Comparison of ENCODE assay signal across 8 cellular contexts in the genomic region with DNA sequence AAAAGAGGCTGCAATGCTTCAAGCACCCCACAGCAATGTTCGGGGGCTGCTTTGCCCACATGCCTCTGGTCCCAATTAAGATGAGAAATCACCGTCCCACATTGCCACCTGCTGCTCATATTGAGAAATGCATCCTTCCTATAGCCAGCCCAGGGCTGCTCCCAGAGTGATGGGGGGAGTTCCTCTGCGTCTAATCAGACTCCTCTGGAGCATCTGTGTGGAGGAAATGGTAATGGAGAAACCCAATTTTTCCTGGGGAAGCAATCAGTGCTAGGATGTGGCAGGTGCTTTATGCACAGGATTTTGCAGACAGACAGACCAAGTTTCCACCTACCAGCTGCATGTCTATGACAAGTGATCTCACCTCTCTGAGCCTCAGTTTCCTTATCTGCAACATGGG. TPM values are rescaled to one million over a fixed set of nuclear protein-coding genes. Genes with fewer than 3 reads are reported as not detected.
DNase-seq lines count a peak whose midpoint lies in the region; ATAC-seq, FAIRE-seq and TF ChIP-seq lines count a peak whose summit lies in the region.

No MANE protein-coding gene starts in this region.

- H3K36me3 ChIP-seq in KMS-11 (ENCODE audit: insufficient read depth) (no peaks in the 10 kb centered on the region), Peyer's patch (no peaks in the 10 kb centered on the region), pancreas (no peaks in the 10 kb centered on the region), upper lobe of right lung (no peaks in the 10 kb centered on the region)

- peaks cover 14% of the 10 kb centered on the region for H3K36me3 Mint-ChIP-seq in activated T-helper 1 cell treated with anti-CD3 and anti-CD28 coated beads, Interleukin-12 subunit alpha, Interleukin-12 subunit beta, Interleukin-2, Interleukin-4 antibody, amounts not matched to agents 30 ng/mL and 10 ng/mL and 1 ng/mL, durations not matched to agents 14 hours and 24 hours and 36 hours (ENCODE audit: low read depth)

- peaks cover 20% of the 10 kb centered on the region for H3K27me3 Mint-ChIP-seq in activated T-helper 1 cell treated with anti-CD3 and anti-CD28 coated beads, Interleukin-12 subunit alpha, Interleukin-12 subunit beta, Interleukin-2, Interleukin-4 antibody, amounts not matched to agents 30 ng/mL and 10 ng/mL and 1 ng/mL, durations not matched to agents 14 hours and 24 hours and 36 hours (ENCODE audit: insufficient read depth)

- WGBS in pancreas, 2 donors: 1 to 2% methylated on average over 3 of the region's 3 CpGs

- H3K4me1 Mint-ChIP-seq in activated T-helper 1 cell treated with anti-CD3 and anti-CD28 coated beads, Interleukin-12 subunit alpha, Interleukin-12 subunit beta, Interleukin-2, Interleukin-4 antibody, amounts not matched to agents 30 ng/mL and 10 ng/mL and 1 ng/mL, durations not matched to agents 14 hours and 24 hours and 36 hours (ENCODE audit: low read depth): peaks cover 23% of the 10 kb centered on the region

- no peak for FAIRE-seq in pancreas (lab: Jason Lieb, UNC)

- intact Hi-C loops in activated T-helper 1 cell treated with anti-CD3 and anti-CD28 coated beads, Interleukin-12 subunit alpha, Interleukin-12 subunit beta, Interleukin-2, Interleukin-4 antibody, amounts not matched to agents 30 ng/mL and 10 ng/mL and 1 ng/mL, durations not matched to agents 14 hours and 24 hours and 36 hours (cut with micrococcal nuclease): loop anchor here (1.0 to 10.0 kb wide), 7 partner anchors 26 to 350 kb away; a partner anchor contains a TSS
- intact Hi-C loops in pancreas (cut with DNase I): loop anchor here in 1 of 3 donors (5.0 kb wide), 1 partner anchor 202 kb away; no protein-coding TSS in a partner anchor
- intact Hi-C loops in upper lobe of right lung (cut with DNase I): loop anchor here (10.0 kb wide), 1 partner anchor 200 kb away; no protein-coding TSS in a partner anchor

- peak; percentile 79 for DNase-seq in ELF-1 (ENCODE audit: low read depth, low spot score)
- DNase-seq in Peyer's patch: peak in 2 of 3 donors; percentile 44 to 74
- DNase-seq in activated T-helper 1 cell treated with anti-CD3 and anti-CD28 coated beads, Interleukin-12 subunit alpha, Interleukin-12 subunit beta, Interleukin-2, Interleukin-4 antibody, amounts not matched to agents 30 ng/mL and 10 ng/mL and 1 ng/mL, durations not matched to agents 14 hours and 24 hours and 36 hours (ENCODE audit: low spot score): peak; percentile 55
- peak; percentile 42 for DNase-seq in fibroblast of villous mesenchyme (ENCODE audit: low read depth)
- peak in 1 of 6 donors; percentile 57 for DNase-seq in pancreas
- DNase-seq in upper lobe of right lung: no peak

- H4K20me1 ChIP-seq in KMS-11 (ENCODE audit: insufficient read depth): no peaks in the 10 kb centered on the region

- no peak overlapping the region for H3K9ac ChIP-seq in KMS-11

- ATAC-seq in pancreas (peak in 3 of 4 donors; percentile 81 to 83 (median 82)), upper lobe of right lung (peak; percentile 89), HG03159 (IDR thresholded peaks at IDR 0.05; ENCODE audit: unreplicated experiment) (no peak)

- H3K9me3 Mint-ChIP-seq in activated T-helper 1 cell treated with anti-CD3 and anti-CD28 coated beads, Interleukin-12 subunit alpha, Interleukin-12 subunit beta, Interleukin-2, Interleukin-4 antibody, amounts not matched to agents 30 ng/mL and 10 ng/mL and 1 ng/mL, durations not matched to agents 14 hours and 24 hours and 36 hours: no peaks in the 10 kb centered on the region

- peak; percentile 98 for TF ChIP-seq CTCF in KMS-11 (conservative IDR thresholded peaks at IDR 0.05; ENCODE audit: low read depth, low read length)
- TF ChIP-seq CTCF in Peyer's patch (IDR thresholded peaks at IDR 0.05): peak; percentile 60 to 74 (median 68)
- TF ChIP-seq CTCF in fibroblast of villous mesenchyme (IDR thresholded peaks at IDR 0.05; ENCODE audit: insufficient read depth, low read depth, low read length): peak; percentile 85
- peak; percentile 57 to 77 (median 77) for TF ChIP-seq CTCF in pancreas (IDR thresholded peaks at IDR 0.05)
- TF ChIP-seq CTCF in upper lobe of right lung (IDR thresholded peaks at IDR 0.05): peak; percentile 85

- H3K4me1 ChIP-seq in KMS-11 (ENCODE audit: low read depth, poor library complexity, severe bottlenecking) (peaks cover 25% of the 10 kb centered on the region), Peyer's patch (no peaks in the 10 kb centered on the region), pancreas (no peaks in the 10 kb centered on the region), upper lobe of right lung (no peaks in the 10 kb centered on the region)

- peak overlapping the region; percentile 90 for H3K27ac Mint-ChIP-seq in activated T-helper 1 cell treated with anti-CD3 and anti-CD28 coated beads, Interleukin-12 subunit alpha, Interleukin-12 subunit beta, Interleukin-2, Interleukin-4 antibody, amounts not matched to agents 30 ng/mL and 10 ng/mL and 1 ng/mL, durations not matched to agents 14 hours and 24 hours and 36 hours

- H2AFZ ChIP-seq in KMS-11 (ENCODE audit: low read depth): no peak overlapping the region

- H3K4me3 ChIP-seq in KMS-11 (IDR thresholded peaks at IDR 0.05; ENCODE audit: insufficient read depth, low read depth, low read length) (no peak overlapping the region), Peyer's patch (no peak overlapping the region), fibroblast of villous mesenchyme (ENCODE audit: low read depth, low read length) (no peak overlapping the region), pancreas (no peak overlapping the region), upper lobe of right lung (no peak overlapping the region)

- H3K4me2 ChIP-seq in KMS-11: peak overlapping the region; percentile 22; the same call in 1 of the 2 replicates

- no peaks in the 10 kb centered on the region for H3K79me2 ChIP-seq in KMS-11 (ENCODE audit: insufficient read depth, low read depth)

- H3K9me3 ChIP-seq in Peyer's patch: no peaks in the 10 kb centered on the region
- no peaks in the 10 kb centered on the region for H3K9me3 ChIP-seq in pancreas
- no peaks in the 10 kb centered on the region for H3K9me3 ChIP-seq in upper lobe of right lung

- peak overlapping the region; percentile 29 for H3K4me3 Mint-ChIP-seq in activated T-helper 1 cell treated with anti-CD3 and anti-CD28 coated beads, Interleukin-12 subunit alpha, Interleukin-12 subunit beta, Interleukin-2, Interleukin-4 antibody, amounts not matched to agents 30 ng/mL and 10 ng/mL and 1 ng/mL, durations not matched to agents 14 hours and 24 hours and 36 hours

- H3K27ac ChIP-seq in KMS-11 (peak overlapping the region; percentile 63), Peyer's patch (no peak overlapping the region), pancreas (no peak overlapping the region), upper lobe of right lung (no peak overlapping the region)

- H3K27me3 ChIP-seq in KMS-11 (ENCODE audit: insufficient read depth, low read depth) (no peaks in the 10 kb centered on the region), Peyer's patch (no peaks in the 10 kb centered on the region), pancreas (no peaks in the 10 kb centered on the region), upper lobe of right lung (no peaks in the 10 kb centered on the region)

- TF ChIP-seq POLR2A in Peyer's patch (IDR thresholded peaks at IDR 0.05): no peak

RNA-seq across cellular contexts. Expression of a gene that starts 33.6 kb away (rescaled TPM):
- 10 to 100 TPM in 2 of 4 donors, 1 to 10 TPM in 2; 3.5 to 30.5 (median 11.1) TPM for total RNA-seq in Peyer's patch
- total RNA-seq in activated T-helper 1 cell treated with anti-CD3 and anti-CD28 coated beads, Interleukin-12 subunit alpha, Interleukin-12 subunit beta, Interleukin-2, Interleukin-4 antibody, amounts not matched to agents 30 ng/mL and 10 ng/mL and 1 ng/mL, durations not matched to agents 14 hours and 24 hours and 36 hours: 40.6 and 43.6 TPM in 2 replicates
- total RNA-seq in fibroblast of villous mesenchyme: 2.2 and 6.1 TPM in 2 replicates
- 10 to 100 TPM in 3 of 6 donors, 1 to 10 TPM in 3; 1.2 to 16.2 (median 6.6) TPM for total RNA-seq in pancreas
- 1 to 10 TPM; 1.6 to 3.5 TPM for polyA plus RNA-seq in pancreas
- 42.1 TPM for total RNA-seq in upper lobe of right lung

RNA-seq across cellular contexts. Expression of a gene that starts 51.8 kb away (rescaled TPM):
- total RNA-seq in Peyer's patch (under 1 TPM; 0.35 to 0.85 (median 0.61) TPM), fibroblast of villous mesenchyme (0.32 TPM in 1 of 2 replicates, not detected in the other), pancreas (1 to 10 TPM in 1 of 6 donors, under 1 TPM in 5; 0.28 to 2.5 (median 0.31) TPM), upper lobe of right lung (0.41 TPM)
- total RNA-seq in activated T-helper 1 cell treated with anti-CD3 and anti-CD28 coated beads, Interleukin-12 subunit alpha, Interleukin-12 subunit beta, Interleukin-2, Interleukin-4 antibody, amounts not matched to agents 30 ng/mL and 10 ng/mL and 1 ng/mL, durations not matched to agents 14 hours and 24 hours and 36 hours: 0.08 and 0.20 TPM in 2 replicates
- under 1 TPM; 0.30 to 0.47 TPM for polyA plus RNA-seq in pancreas
